Comparison of ENCODE assay signal across 1 cellular context in genomic region chr2:3204451-3204850, GRCh38.
TF ChIP-seq lines count a peak whose summit lies in the region.

No MANE protein-coding gene starts in this region.

TF ChIP-seq in WTC11, 78 proteins besides CTCF, POLR2A, EP300 and RAD21 (continued from another document):
- TF ChIP-seq USF2 (CRISPR knock-in tag; IDR thresholded peaks at IDR 0.05) (no peak), ZNF512 (CRISPR knock-in tag; IDR thresholded peaks at IDR 0.05; ENCODE audit: borderline replicate concordance) (no peak), ZNF232 (CRISPR knock-in tag; IDR thresholded peaks at IDR 0.05) (no peak), USF1 (CRISPR knock-in tag; IDR thresholded peaks at IDR 0.05) (no peak), IRF2 (CRISPR knock-in tag; IDR thresholded peaks at IDR 0.05; ENCODE audit: borderline replicate concordance, low read depth) (no peak), ESRRA (CRISPR knock-in tag; IDR thresholded peaks at IDR 0.05; ENCODE audit: borderline replicate concordance) (no peak), SOX15 (CRISPR knock-in tag; IDR thresholded peaks at IDR 0.05) (no peak), AR (CRISPR knock-in tag; IDR thresholded peaks at IDR 0.05) (no peak), NR2C2 (CRISPR knock-in tag; IDR thresholded peaks at IDR 0.05) (no peak), NR1H2 (CRISPR knock-in tag; IDR thresholded peaks at IDR 0.05) (no peak), AFF4 (CRISPR knock-in tag; IDR thresholded peaks at IDR 0.05; ENCODE audit: borderline replicate concordance) (no peak), NR3C1 (CRISPR knock-in tag; conservative IDR thresholded peaks at IDR 0.05; ENCODE audit: low read depth) (no peak), JUN (CRISPR knock-in tag; IDR thresholded peaks at IDR 0.05) (no peak)
